1 cellular context compared by ENCODE assay signal in the genomic region with DNA sequence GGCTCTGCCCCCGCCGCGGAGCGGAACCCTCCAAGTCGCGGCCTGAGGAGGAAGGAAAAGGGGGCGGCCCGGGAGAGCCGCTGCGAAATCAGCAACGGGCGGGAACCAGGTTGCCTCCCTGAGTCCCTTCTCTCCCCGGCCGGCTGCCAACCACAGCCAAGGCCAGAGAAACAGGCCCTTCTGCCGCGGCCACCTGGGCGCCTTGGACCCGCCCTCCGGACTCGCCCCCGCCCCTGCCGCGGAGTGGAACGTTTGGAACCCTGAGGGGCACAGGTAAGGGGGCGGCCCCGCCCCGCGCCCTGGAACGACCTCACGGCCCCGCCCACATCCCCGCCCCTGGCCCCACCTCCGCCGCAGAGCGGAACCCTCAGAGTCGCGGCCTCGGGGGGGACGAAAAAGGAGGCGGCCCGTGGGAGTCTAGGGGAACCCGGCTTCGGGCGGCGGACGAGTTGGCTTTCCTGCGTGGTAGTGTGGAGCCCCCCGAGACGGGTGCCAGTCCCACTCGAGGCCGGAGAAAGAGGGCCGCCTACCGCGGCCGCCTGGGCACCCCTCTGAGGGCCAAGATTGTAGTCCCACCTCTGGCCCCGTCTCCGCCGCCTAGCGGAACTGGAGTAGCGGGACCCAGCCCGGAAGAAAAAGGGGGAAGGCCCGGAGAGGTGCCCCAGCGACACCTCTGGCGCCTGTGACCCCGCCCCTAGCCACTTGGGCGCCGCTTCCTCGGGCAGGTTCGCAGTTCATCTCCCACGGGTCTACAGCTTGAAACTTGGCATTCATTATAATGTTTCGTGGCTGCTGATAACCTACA.
TF ChIP-seq lines count a peak whose summit lies in the region.

No MANE protein-coding gene starts in this region.

TF ChIP-seq in HepG2, 621 proteins besides CTCF, POLR2A, EP300 and RAD21 (continued from another document):
- TF ChIP-seq, protein P1, sequence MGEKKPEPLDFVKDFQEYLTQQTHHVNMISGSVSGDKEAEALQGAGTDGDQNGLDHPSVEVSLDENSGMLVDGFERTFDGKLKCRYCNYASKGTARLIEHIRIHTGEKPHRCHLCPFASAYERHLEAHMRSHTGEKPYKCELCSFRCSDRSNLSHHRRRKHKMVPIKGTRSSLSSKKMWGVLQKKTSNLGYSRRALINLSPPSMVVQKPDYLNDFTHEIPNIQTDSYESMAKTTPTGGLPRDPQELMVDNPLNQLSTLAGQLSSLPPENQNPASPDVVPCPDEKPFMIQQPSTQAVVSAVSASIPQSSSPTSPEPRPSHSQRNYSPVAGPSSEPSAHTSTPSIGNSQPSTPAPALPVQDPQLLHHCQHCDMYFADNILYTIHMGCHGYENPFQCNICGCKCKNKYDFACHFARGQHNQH (CRISPR knock-in tag; IDR thresholded peaks at IDR 0.05), result peak; percentile 29; the same call in 1 of the 2 replicates
- TF ChIP-seq, protein P2, sequence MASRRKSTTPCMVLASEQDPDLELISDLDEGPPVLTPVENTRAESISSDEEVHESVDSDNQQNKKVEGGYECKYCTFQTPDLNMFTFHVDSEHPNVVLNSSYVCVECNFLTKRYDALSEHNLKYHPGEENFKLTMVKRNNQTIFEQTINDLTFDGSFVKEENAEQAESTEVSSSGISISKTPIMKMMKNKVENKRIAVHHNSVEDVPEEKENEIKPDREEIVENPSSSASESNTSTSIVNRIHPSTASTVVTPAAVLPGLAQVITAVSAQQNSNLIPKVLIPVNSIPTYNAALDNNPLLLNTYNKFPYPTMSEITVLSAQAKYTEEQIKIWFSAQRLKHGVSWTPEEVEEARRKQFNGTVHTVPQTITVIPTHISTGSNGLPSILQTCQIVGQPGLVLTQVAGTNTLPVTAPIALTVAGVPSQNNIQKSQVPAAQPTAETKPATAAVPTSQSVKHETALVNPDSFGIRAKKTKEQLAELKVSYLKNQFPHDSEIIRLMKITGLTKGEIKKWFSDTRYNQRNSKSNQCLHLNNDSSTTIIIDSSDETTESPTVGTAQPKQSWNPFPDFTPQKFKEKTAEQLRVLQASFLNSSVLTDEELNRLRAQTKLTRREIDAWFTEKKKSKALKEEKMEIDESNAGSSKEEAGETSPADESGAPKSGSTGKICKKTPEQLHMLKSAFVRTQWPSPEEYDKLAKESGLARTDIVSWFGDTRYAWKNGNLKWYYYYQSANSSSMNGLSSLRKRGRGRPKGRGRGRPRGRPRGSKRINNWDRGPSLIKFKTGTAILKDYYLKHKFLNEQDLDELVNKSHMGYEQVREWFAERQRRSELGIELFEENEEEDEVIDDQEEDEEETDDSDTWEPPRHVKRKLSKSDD (CRISPR knock-in tag; IDR thresholded peaks at IDR 0.05; ENCODE audit: low read depth), result no peak
- TF ChIP-seq MAFK (conservative IDR thresholded peaks at IDR 0.05 in 1 of 2, IDR thresholded peaks at IDR 0.05 in 1 of 2; ENCODE audit: low read length in 2 of 2), result no peak
- TF ChIP-seq KAT8 (CRISPR knock-in tag; IDR thresholded peaks at IDR 0.05), result peak; percentile 76
- no peak for TF ChIP-seq XRCC5 (optimal IDR thresholded peaks at IDR 0.05; ENCODE audit: low read length)
- TF ChIP-seq TBL1XR1 (IDR thresholded peaks at IDR 0.05; ENCODE audit: borderline replicate concordance, low read length, partially characterized antibody), result no peak
- TF ChIP-seq RORA (CRISPR knock-in tag; IDR thresholded peaks at IDR 0.05), result no peak
TF ChIP-seq in HepG2: peak in this region for 70.
